9 cellular contexts compared by ENCODE assay signal in genomic region chr17:21211825-21212479, GRCh38. TPM values are rescaled to one million over a fixed set of nuclear protein-coding genes. Genes with fewer than 3 reads are reported as not detected.
DNase-seq lines count a peak whose midpoint lies in the region; ATAC-seq and TF ChIP-seq lines count a peak whose summit lies in the region.
"Had no signal": no experiment of that assay in that cellular context is flagged by ENCODE, and none has a peak within 500 bp of the region (broad histone marks: within the 10 kb centered on the region; RNA-seq: fewer than 3 reads in every experiment).

No MANE protein-coding gene starts in this region.

- peak overlapping the region; percentile 56 to 97 (median 75) for H3K27ac Mint-ChIP-seq in CD14-positive monocyte
- peak overlapping the region in 3 of 5 experiments; percentile 94 to 98 (median 98) for H3K27ac Mint-ChIP-seq in brain
- peak overlapping the region in 7 of 10 donors; percentile 40 to 91 (median 65) for H3K27ac Mint-ChIP-seq in naive thymus-derived CD8-positive, alpha-beta T cell

- POLR2A ChIA-PET in naive thymus-derived CD8-positive, alpha-beta T cell (lab: Charles Lee): interaction anchor here (0.7 to 4.1 kb wide), 3 partner anchors 40 to 65 kb away, joined by 3 to 22 read pairs (median 22); partner anchors contain the start of gene NATD1

- TF ChIP-seq CTCF in CD14-positive monocyte (IDR thresholded peaks at IDR 0.05) (no peak), brain (conservative IDR thresholded peaks at IDR 0.05) (no peak), foreskin fibroblast (IDR thresholded peaks at IDR 0.05; ENCODE audit: low read depth, low read length) (no peak)

- H3K4me1 Mint-ChIP-seq in CD14-positive monocyte (peaks cover 54% of the 10 kb centered on the region), brain (peaks cover 57% of the 10 kb centered on the region)
- H3K4me1 Mint-ChIP-seq in naive thymus-derived CD8-positive, alpha-beta T cell: peaks cover 17 to 74% (median 59%) of the 10 kb centered on the region in 4 donors

- H3K9me3 Mint-ChIP-seq in CD14-positive monocyte (no peaks in the 10 kb centered on the region), brain (no peaks in the 10 kb centered on the region)
- no peaks in the 10 kb centered on the region for H3K9me3 Mint-ChIP-seq in naive thymus-derived CD8-positive, alpha-beta T cell

- H3K36me3 ChIP-seq in HUES48 (ENCODE audit: control insufficient read depth, insufficient read depth, low read length): peaks cover 31% of the 10 kb centered on the region

- H3K4me3 Mint-ChIP-seq in CD14-positive monocyte (peak overlapping the region in 1 of 2 donors; percentile 31), brain (peak overlapping the region; percentile 93 to 98 (median 95))
- peak overlapping the region; percentile 28 to 94 (median 92) for H3K4me3 Mint-ChIP-seq in naive thymus-derived CD8-positive, alpha-beta T cell

- H3K9me3 ChIP-seq in HUES48 (ENCODE audit: control insufficient read depth, insufficient read depth, low read length): no peaks in the 10 kb centered on the region

- intact Hi-C loops in CD14-positive monocyte (cut with micrococcal nuclease): loop anchor here (5.0 kb wide), 4 partner anchors 40 to 170 kb away; partner anchors contain the start of genes NATD1 (in 2 of the 2), DHRS7B (in 1 of the 2) and USP22 (in 1 of the 2)

- H3K4me3 ChIP-seq in HUES48 (ENCODE audit: low read depth, low read length) (peak overlapping the region; percentile 94), foreskin fibroblast (ENCODE audit: low read depth in 1 of 2, low read length in 2 of 2) (peak overlapping the region in 1 of 2 donors; percentile 92)

- no peak for ATAC-seq in naive thymus-derived CD8-positive, alpha-beta T cell
- ATAC-seq in HG02885 (IDR thresholded peaks at IDR 0.05; ENCODE audit: poor library complexity, unreplicated experiment): no peak

- H3K4me1 ChIP-seq in HUES48 (ENCODE audit: control insufficient read depth, insufficient read depth, low read length): peaks cover 20% of the 10 kb centered on the region

- no peaks in the 10 kb centered on the region for H3K27me3 ChIP-seq in HUES48 (ENCODE audit: control insufficient read depth, insufficient read depth, low read length)

- H3K27me3 Mint-ChIP-seq in CD14-positive monocyte (ENCODE audit: low read depth in 3 of 3): no peaks in the 10 kb centered on the region
- peaks cover 9% of the 10 kb centered on the region for H3K27me3 Mint-ChIP-seq in brain
- H3K27me3 Mint-ChIP-seq in naive thymus-derived CD8-positive, alpha-beta T cell: no peaks in the 10 kb centered on the region

- no peak overlapping the region for H3K27ac ChIP-seq in HUES48 (ENCODE audit: low read depth, low read length)

- DNase-seq in CD14-positive monocyte (ENCODE audit: low spot score): no peak
- no peak for DNase-seq in naive thymus-derived CD8-positive, alpha-beta T cell
- DNase-seq in HuH-7.5 (ENCODE audit: low spot score): no peak
- DNase-seq in MV-4-11 (lab: John Stamatoyannopoulos, UW): no peak
- DNase-seq in foreskin fibroblast: no peak
- DNase-seq: activated effector memory CD4-positive, alpha-beta T cell treated with Interleukin-2 at 50 U/mL for 16 hours had no signal

- H3K36me3 Mint-ChIP-seq in CD14-positive monocyte: peaks cover 16 to 35% of the 10 kb centered on the region in 2 donors
- peaks cover 26% of the 10 kb centered on the region for H3K36me3 Mint-ChIP-seq in brain
- H3K36me3 Mint-ChIP-seq in naive thymus-derived CD8-positive, alpha-beta T cell: peaks cover 0 to 19% (median 0%) of the 10 kb centered on the region in 3 donors

- H3K9ac ChIP-seq in HUES48 (ENCODE audit: low read depth, low read length): 0 out of 2 replicates have a peak overlapping the region, but pooled peaks have one; percentile 31

RNA-seq across cellular contexts. Expression of gene TMEM11, which starts 2.0 kb away (rescaled TPM):
- polyA plus RNA-seq in CD14-positive monocyte (10 to 100 TPM; 59.5 to 68.1 TPM), brain (ENCODE audit: insufficient read depth, low read depth, low replicate concordance) (42.5 TPM)
- total RNA-seq in naive thymus-derived CD8-positive, alpha-beta T cell: 10 to 100 TPM; 14.9 to 15.8 TPM
- polyA plus RNA-seq in naive thymus-derived CD8-positive, alpha-beta T cell: 10 to 100 TPM; 19.5 to 31.9 (median 26.2) TPM

RNA-seq across cellular contexts. Expression of gene NATD1, which starts 41.3 kb away (rescaled TPM):
- polyA plus RNA-seq in CD14-positive monocyte (1 to 10 TPM; 3.0 to 3.8 TPM), brain (ENCODE audit: insufficient read depth, low read depth, low replicate concordance) (19.6 TPM)
- 1 to 10 TPM; 9.2 to 9.3 TPM for total RNA-seq in naive thymus-derived CD8-positive, alpha-beta T cell
- polyA plus RNA-seq in naive thymus-derived CD8-positive, alpha-beta T cell: 1 to 10 TPM in 1 of 3 donors, under 1 TPM in 2; 0.60 to 1.2 (median 0.99) TPM
